8 cellular contexts compared by ENCODE assay signal in the genomic region with DNA sequence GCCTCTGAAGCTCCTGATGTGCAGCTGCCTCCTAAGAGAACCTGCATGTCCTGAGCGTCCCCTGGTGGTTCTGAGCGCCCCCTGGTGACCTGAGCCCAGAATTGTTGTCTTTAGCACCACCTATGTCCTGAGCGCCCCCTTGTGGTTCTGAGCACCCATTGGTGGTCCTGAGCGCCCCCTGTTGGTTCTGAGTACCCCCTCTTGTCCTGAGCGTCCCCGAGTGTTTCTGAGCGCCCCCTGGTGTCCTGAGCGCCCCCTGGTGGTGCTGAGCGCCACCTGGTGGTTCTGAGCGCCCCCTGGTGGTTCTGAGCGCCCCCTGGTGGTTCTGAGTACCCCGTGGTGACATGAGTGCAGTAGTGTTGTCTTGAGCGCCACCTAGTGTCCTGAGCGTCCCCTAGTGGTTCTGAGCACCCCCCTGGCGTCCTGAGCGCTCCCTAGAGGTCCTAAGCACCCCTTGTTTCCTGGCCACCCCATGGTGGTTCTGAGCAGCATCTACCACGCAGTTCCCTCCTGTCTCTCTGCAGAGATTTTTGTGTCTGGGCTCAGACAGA.
DNase-seq lines count a peak whose midpoint lies in the region; ATAC-seq and TF ChIP-seq lines count a peak whose summit lies in the region.

No MANE protein-coding gene starts in this region.

- DNase-seq in AG04450 (ENCODE audit: low read depth, low spot score) (no peak), SK-MEL-5 (ENCODE audit: low read depth, low spot score) (peak; percentile 61), mesendoderm (peak; percentile 49), type B pancreatic cell (ENCODE audit: extremely low spot score, unreplicated experiment) (no peak), NCI-H1436 treated with DMSO at 0.1 percent for 48 hours (lab: John Stamatoyannopoulos, UW) (no peak)
- peak; percentile 51 for DNase-seq in activated naive CD8-positive, alpha-beta T cell treated with anti-CD3 and anti-CD28 coated beads, Interleukin-2, amount 50 U/mL, for 16 hours (ENCODE audit: low read depth, low spot score)

- H3K23ac ChIP-seq in mesendoderm (ENCODE audit: low read length), result no peak overlapping the region

- TF ChIP-seq CTCF in AG04450 (IDR thresholded peaks at IDR 0.05; ENCODE audit: low read depth, low read length), result peak; percentile 25
- TF ChIP-seq CTCF in type B pancreatic cell (conservative IDR thresholded peaks at IDR 0.05), result peak; percentile 59

- POLR2A ChIA-PET in AG04450 (lab: Yijun Ruan, JAX), result no interaction called here

- no CpG with 5 or more reads among the region's 17 CpGs for WGBS in mesendoderm (ENCODE audit: extremely low coverage, insufficient coverage, low lambda C conversion rate)

- no peak overlapping the region for H3K27ac ChIP-seq in AG04450 (ENCODE audit: low read depth, low read length)
- H3K27ac ChIP-seq in mesendoderm (ENCODE audit: low read depth, low read length), result no peak overlapping the region

- in situ Hi-C loops in SK-MEL-5 (cut with HindIII; ENCODE audit: low pct_unique_long_range_greater_than_20kb, low sequenced_read_pairs), result no loop called here

- H3K9me3 Mint-ChIP-seq in type B pancreatic cell, result peaks cover 15% of the 10 kb centered on the region

- H4K5ac ChIP-seq in mesendoderm (ENCODE audit: low read length), result no peak overlapping the region

- H3K18ac ChIP-seq in mesendoderm (ENCODE audit: low read length), result no peak overlapping the region

- no peak overlapping the region for H2AK5ac ChIP-seq in mesendoderm (ENCODE audit: low read length)

- H3K4me3 Mint-ChIP-seq in type B pancreatic cell, result no peak overlapping the region

- H3K56ac ChIP-seq in mesendoderm (ENCODE audit: low read length), result no peak overlapping the region

- CTCF ChIA-PET in AG04450 (lab: Charles Lee), result no interaction called here

- ATAC-seq in GM18858 (IDR thresholded peaks at IDR 0.05; ENCODE audit: unreplicated experiment) (peak; percentile 51), HG03066 (IDR thresholded peaks at IDR 0.05; ENCODE audit: low read depth, unreplicated experiment) (peak; percentile 68)

- no peak overlapping the region for H3K4me2 ChIP-seq in mesendoderm (ENCODE audit: low read length)

- no peaks in the 10 kb centered on the region for H3K36me3 Mint-ChIP-seq in type B pancreatic cell

- no peaks in the 10 kb centered on the region for H3K4me1 Mint-ChIP-seq in type B pancreatic cell (ENCODE audit: unreplicated experiment)

- H2BK120ac ChIP-seq in mesendoderm (ENCODE audit: low read depth, low read length), result no peak overlapping the region

- H3K4me3 ChIP-seq in AG04450 (ENCODE audit: low read depth, low read length) (no peak overlapping the region), mesendoderm (ENCODE audit: low read length) (no peak overlapping the region)

- no peak overlapping the region for H4K8ac ChIP-seq in mesendoderm (ENCODE audit: low read depth, low read length)

- H3K27me3 Mint-ChIP-seq in type B pancreatic cell, result no peaks in the 10 kb centered on the region

- H2BK15ac ChIP-seq in mesendoderm (replicated peaks; ENCODE audit: low read depth), result no peak overlapping the region

- H3K27me3 ChIP-seq in AG04450 (ENCODE audit: control insufficient read depth, insufficient read depth, low read length) (no peaks in the 10 kb centered on the region), mesendoderm (ENCODE audit: insufficient read depth, low read length, poor library complexity) (no peaks in the 10 kb centered on the region)

- H3K4me1 ChIP-seq in mesendoderm (ENCODE audit: control insufficient read depth, low read depth, low read length), result no peaks in the 10 kb centered on the region

- no peak overlapping the region for H3K4ac ChIP-seq in mesendoderm (ENCODE audit: low read depth, low read length)

- peaks cover 22% of the 10 kb centered on the region for H3K9me3 ChIP-seq in AG04450 (ENCODE audit: control insufficient read depth, insufficient read depth, low read length)

- no peak overlapping the region for H2BK5ac ChIP-seq in mesendoderm (ENCODE audit: low read length)

- H3K79me2 ChIP-seq in mesendoderm (ENCODE audit: control insufficient read depth, insufficient read depth, low read length), result no peaks in the 10 kb centered on the region

- H3K79me1 ChIP-seq in mesendoderm (ENCODE audit: low read length), result no peaks in the 10 kb centered on the region

- no peaks in the 10 kb centered on the region for H3K36me3 ChIP-seq in mesendoderm (ENCODE audit: control insufficient read depth, insufficient read depth, low read length)

- H3K9ac ChIP-seq in mesendoderm (ENCODE audit: low read length), result no peak overlapping the region

- no peak overlapping the region for H3K27ac Mint-ChIP-seq in type B pancreatic cell

Comparison
In these comparisons a context has a peak if more than half of its experiments do, and no peak if none do; other contexts are left out.
1. DNase-seq: peak in SK-MEL-5 (single experiment), activated naive CD8-positive, alpha-beta T cell treated with anti-CD3 and anti-CD28 coated beads, Interleukin-2, amount 50 U/mL, for 16 hours (single experiment) and mesendoderm (single experiment); none in AG04450 (single experiment), type B pancreatic cell (single experiment) and NCI-H1436 treated with DMSO at 0.1 percent for 48 hours (single experiment).